ENCODE assay signal across 10 cellular contexts in the genomic region with DNA sequence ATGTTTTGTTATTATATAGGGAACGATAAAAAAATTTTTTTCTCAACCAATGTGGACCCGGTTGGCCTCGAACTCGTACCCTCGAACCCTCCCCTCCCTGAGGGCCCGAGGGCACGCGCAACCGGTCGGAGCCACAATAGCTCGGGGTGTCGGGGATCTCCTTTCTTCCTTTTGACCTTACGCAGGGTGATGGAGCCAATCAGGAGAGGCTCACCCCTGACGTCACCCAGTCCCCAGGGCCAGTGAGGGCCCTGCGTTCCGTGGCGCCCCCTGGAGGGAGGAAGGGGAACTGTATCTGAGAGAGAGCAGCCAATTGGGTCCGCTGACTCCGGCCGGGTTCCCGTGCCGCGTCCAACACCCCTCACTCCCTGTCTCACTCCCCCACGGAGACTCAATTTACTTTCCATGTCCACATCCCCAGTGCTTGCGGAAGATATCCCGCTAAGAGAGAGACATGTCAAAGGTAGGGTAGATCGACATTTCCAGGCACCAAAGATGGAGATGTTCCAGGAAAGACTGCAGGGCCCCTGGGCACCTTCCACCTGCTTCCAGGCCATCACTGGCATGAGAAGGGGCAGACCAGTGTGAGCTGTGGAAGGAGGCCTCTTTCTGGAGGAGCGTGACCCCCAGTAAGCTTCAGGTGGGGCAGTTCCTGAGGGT. TPM values are rescaled to one million over a fixed set of nuclear protein-coding genes. Genes with fewer than 3 reads are reported as not detected.
DNase-seq lines count a peak whose midpoint lies in the region; TF ChIP-seq lines count a peak whose summit lies in the region.
"Not testable (repeated sequence)": the region's sequence is repeated elsewhere in the genome, so short reads cannot be mapped to it uniquely, and the experiment has no call there.
"Had no signal": no experiment of that assay in that cellular context is flagged by ENCODE, and none has a peak within 500 bp of the region (broad histone marks: within the 10 kb centered on the region; RNA-seq: fewer than 3 reads in every experiment).

A gene (plus strand): TSS at position 249 of the 660 bp plus-strand sequence. CDS start 206 bp downstream, at position 455.

- DNase-seq in BE2C (peak; percentile 91), GM23248 (peak; percentile 34), NCI-H2029 (lab: John Stamatoyannopoulos, UW) (peak; percentile 30), T-helper 1 cell (peak in 3 of 5 donors; percentile 25 to 77 (median 40))
- peak; percentile 74 for DNase-seq in activated T-cell treated with anti-CD3 and anti-CD28 coated beads, Interleukin-2, amount 50 U/mL, for 1 hour
- not testable (repeated sequence) for DNase-seq in choroid plexus epithelial cell (ENCODE audit: low read depth); kidney epithelial cell (ENCODE audit: low read depth)
- DNase-seq in stimulated activated CD4-positive, alpha-beta T cell treated with anti-CD3 and anti-CD28 coated beads, Interleukin-4, amount 100 ng/mL, for 1 hour: peak; percentile 55

- H3K79me2 ChIP-seq in GM23248 (ENCODE audit: insufficient read depth): not testable (repeated sequence)

- not testable (repeated sequence) for H3K9me3 ChIP-seq in BE2C; GM23248 (ENCODE audit: low read depth)

- H3K9ac ChIP-seq in GM23248: not testable (repeated sequence)

- not testable (repeated sequence) for H3K9me2 ChIP-seq in GM23248 (ENCODE audit: insufficient read depth)

- not testable (repeated sequence) for H3K27ac ChIP-seq in GM23248

- not testable (repeated sequence) for H3K27me3 ChIP-seq in BE2C; GM23248 (replicated peaks; ENCODE audit: insufficient read depth); kidney epithelial cell (ENCODE audit: control insufficient read depth, insufficient read depth, low read length)

- TF ChIP-seq CTCF in BE2C (IDR thresholded peaks at IDR 0.05; ENCODE audit: low read depth, low read length) (peak; percentile 71), choroid plexus epithelial cell (conservative IDR thresholded peaks at IDR 0.05; ENCODE audit: low read depth, low read length) (peak; percentile 38), kidney epithelial cell (IDR thresholded peaks at IDR 0.05; ENCODE audit: insufficient read depth, low read length, poor library complexity, severe bottlenecking) (peak; percentile 43)

- peak within 1 kb of the TSS; percentile 31 for H3K4me3 ChIP-seq in BE2C (ENCODE audit: low read depth, low read length)
- not testable (repeated sequence) for H3K4me3 ChIP-seq in GM23248; choroid plexus epithelial cell (ENCODE audit: low read depth, low read length); kidney epithelial cell (ENCODE audit: low read depth, low read length)

- H3K36me3 ChIP-seq in BE2C; GM23248 (ENCODE audit: low read depth); kidney epithelial cell (ENCODE audit: control insufficient read depth, insufficient read depth, low read length): not testable (repeated sequence)

- in situ Hi-C loops in GM23248 (cut with MboI): not testable (repeated sequence)

- H2AFZ ChIP-seq in GM23248: not testable (repeated sequence)

- not testable (repeated sequence) for H3K4me1 ChIP-seq in BE2C; GM23248 (ENCODE audit: insufficient read depth)

- H3K4me2 ChIP-seq in GM23248 (ENCODE audit: unreplicated experiment): not testable (repeated sequence)

- 29% methylated on average over 28 of the region's 28 CpGs for WGBS in GM23248 (ENCODE audit: low coverage in 1 of 2, low lambda C conversion rate in 2 of 2, missing lambda C conversion rate in 2 of 2), 2 experiments

- not testable (repeated sequence) for H3F3A ChIP-seq in GM23248 (ENCODE audit: insufficient read depth)

- not testable (repeated sequence) for H4K20me1 ChIP-seq in GM23248 (ENCODE audit: insufficient read depth)

RNA-seq across cellular contexts. Expression of the gene that starts here (rescaled TPM):
- 3.0 TPM for polyA plus RNA-seq in BE2C (2012; ENCODE audit: insufficient read depth, insufficient read length, low read depth)
- total RNA-seq in GM23248 (2014; rRNA removed; shearing (Covaris generic)): not detected in 2 replicates
- polyA plus RNA-seq in GM23248 (2016; fragmentation: Nextera tagmentation; extraction: Ambion mirVana): 0.75 TPM in 1 of 2 replicates, not detected in the other
- 1.9 and 5.1 TPM in 2 replicates for total RNA-seq in kidney epithelial cell
- total RNA-seq: left ventricle myocardium superior, pulmonary artery endothelial cell had no signal

Comparison
In these comparisons a context has a peak if more than half of its experiments do, and no peak if none do; other contexts are left out.
1. Peak in DNase-seq in GM23248; RNA of the gene not detected or under 1 TPM.